Comparison of ENCODE assay signal across 9 cellular contexts in genomic region chr9:137071282-137071681, GRCh38. TPM values are rescaled to one million over a fixed set of nuclear protein-coding genes. Genes with fewer than 3 reads are reported as not detected.
A peak's percentile ranks its signal among the peaks of the same experiment; 100 is the strongest.
DNase-seq lines count a peak whose midpoint lies in the region; ATAC-seq and TF ChIP-seq lines count a peak whose summit lies in the region.
"Had no signal": no experiment of that assay in that cellular context is flagged by ENCODE, and none has a peak within 500 bp of the region (broad histone marks: within the 10 kb centered on the region; RNA-seq: fewer than 3 reads in every experiment).

No MANE protein-coding gene starts in this region.

- H3K9me3 ChIP-seq in HAP-1 (no peaks in the 10 kb centered on the region), SJCRH30 (replicated peaks) (no peaks in the 10 kb centered on the region), fibroblast of lung (ENCODE audit: control insufficient read depth, insufficient read depth, low read depth, low read length) (no peaks in the 10 kb centered on the region), sigmoid colon (no peaks in the 10 kb centered on the region)

- DNase-seq in HAP-1 (ENCODE audit: low spot score in 2 of 2) (no peak), SJCRH30 (no peak), fibroblast of lung (ENCODE audit: low read depth in 2 of 2) (no peak), sigmoid colon (no peak), NCI-H1105 (lab: John Stamatoyannopoulos, UW) (no peak), NCI-H2196 (lab: John Stamatoyannopoulos, UW; ENCODE audit: unreplicated experiment) (no peak)
- DNase-seq: stimulated activated CD4-positive, alpha-beta T cell treated with anti-CD3 and anti-CD28 coated beads, Interleukin-15, amount 100 ng/mL, for 24 hours had no signal

- H3K27me3 ChIP-seq in HAP-1 (ENCODE audit: low read depth) (no peaks in the 10 kb centered on the region), SJCRH30 (no peaks in the 10 kb centered on the region), fibroblast of lung (ENCODE audit: control insufficient read depth, insufficient read depth, low read length) (no peaks in the 10 kb centered on the region), sigmoid colon (peaks cover 18 to 36% (median 29%) of the 10 kb centered on the region in 3 donors)

- TF ChIP-seq CTCF in fibroblast of lung (conservative IDR thresholded peaks at IDR 0.05 in 1 of 2, IDR thresholded peaks at IDR 0.05 in 1 of 2; ENCODE audit: low read depth in 1 of 2, low read length in 2 of 2) (no peak), sigmoid colon (IDR thresholded peaks at IDR 0.05) (no peak)

- H3K27ac ChIP-seq in SJCRH30 = peak overlapping the region; percentile 45
- H3K27ac ChIP-seq in fibroblast of lung (ENCODE audit: insufficient read depth, low read length) = no peak overlapping the region
- peak overlapping the region in 3 of 4 donors; percentile 33 to 66 (median 50) for H3K27ac ChIP-seq in sigmoid colon

- H3K79me2 ChIP-seq in fibroblast of lung (ENCODE audit: control insufficient read depth, insufficient read depth, low read length) = no peaks in the 10 kb centered on the region

- 94% methylated on average over 2 of the region's 2 CpGs for WGBS in sigmoid colon, 2 donors

- H3K36me3 ChIP-seq in HAP-1 (replicated peaks) = peaks cover 23% of the 10 kb centered on the region
- no peaks in the 10 kb centered on the region for H3K36me3 ChIP-seq in SJCRH30
- H3K36me3 ChIP-seq in fibroblast of lung (ENCODE audit: control insufficient read depth, insufficient read depth, low read length) = no peaks in the 10 kb centered on the region
- no peaks in the 10 kb centered on the region for H3K36me3 ChIP-seq in sigmoid colon

- H3K4me3 ChIP-seq in HAP-1 (peak overlapping the region; percentile 79), SJCRH30 (peak overlapping the region; percentile 68), fibroblast of lung (replicated peaks in 1 of 4; ENCODE audit: control extremely low read depth in 1 of 4, insufficient read depth in 1 of 4, low read depth in 3 of 4, low read length in 4 of 4) (no peak overlapping the region), sigmoid colon (no peak overlapping the region)

- peaks cover 26% of the 10 kb centered on the region for H3K4me1 ChIP-seq in HAP-1
- H3K4me1 ChIP-seq in SJCRH30 = peaks cover 11% of the 10 kb centered on the region
- peaks cover 10% of the 10 kb centered on the region for H3K4me1 ChIP-seq in fibroblast of lung (ENCODE audit: control insufficient read depth, extremely low read depth, insufficient read depth, low read length)
- peaks cover 0 to 17% (median 14%) of the 10 kb centered on the region in 4 donors for H3K4me1 ChIP-seq in sigmoid colon

- peak overlapping the region; percentile 82 for H3K4me2 ChIP-seq in fibroblast of lung (ENCODE audit: extremely low read depth, insufficient read depth, low read length)

- intact Hi-C loops in sigmoid colon (cut with DNase I) = no loop called here

- no peak for TF ChIP-seq POLR2A in sigmoid colon (IDR thresholded peaks at IDR 0.05)

- no peak overlapping the region for H3K9ac ChIP-seq in fibroblast of lung (ENCODE audit: insufficient read depth, low read length)

- in situ Hi-C loops in HAP-1 (cut with MboI; ENCODE audit: low sequenced_read_pairs) = no loop called here

- ATAC-seq in HG03520 (IDR thresholded peaks at IDR 0.05; ENCODE audit: unreplicated experiment) (no peak), HG03039 (IDR thresholded peaks at IDR 0.05; ENCODE audit: unreplicated experiment) (no peak)

- TF ChIP-seq EP300 in sigmoid colon (IDR thresholded peaks at IDR 0.05) = no peak

- no peaks in the 10 kb centered on the region for H4K20me1 ChIP-seq in fibroblast of lung (ENCODE audit: control insufficient read depth, extremely low read depth, insufficient read depth, low read length)

- no peak overlapping the region for H2AFZ ChIP-seq in fibroblast of lung (ENCODE audit: low read length)

RNA-seq across cellular contexts. Expression of gene SAPCD2, which starts 0.9 kb away (rescaled TPM):
- total RNA-seq in SJCRH30 (2014; rRNA removed; shearing (Covaris generic)) = 69.7 and 71.0 TPM in 2 replicates
- total RNA-seq in fibroblast of lung (0.26 and 2.8 TPM in 2 replicates), sigmoid colon (under 1 TPM in 1 of 4 donors, not detected in 3; 0.81 TPM)
- polyA plus RNA-seq in fibroblast of lung (0.85 and 2.7 TPM in 2 replicates), sigmoid colon (10 to 100 TPM in 1 of 3 donors, 1 to 10 TPM in 2; 3.6 to 16.4 (median 3.7) TPM)
- 1.6 and 6.4 TPM in 2 replicates for polyA plus RNA-seq in fibroblast of lung (2012)
- polyA minus RNA-seq in fibroblast of lung (ENCODE audit: low replicate concordance) = 1.0 and 2.9 TPM in 2 replicates

RNA-seq across cellular contexts. Expression of gene UAP1L1, which starts 6.0 kb away (rescaled TPM):
- 12.6 and 13.8 TPM in 2 replicates for total RNA-seq in SJCRH30 (2014; rRNA removed; shearing (Covaris generic))
- 15.7 and 21.1 TPM in 2 replicates for total RNA-seq in fibroblast of lung
- polyA plus RNA-seq in fibroblast of lung = 16.4 and 17.9 TPM in 2 replicates
- 17.5 and 22.4 TPM in 2 replicates for polyA plus RNA-seq in fibroblast of lung (2012)
- polyA minus RNA-seq in fibroblast of lung (ENCODE audit: low replicate concordance) = 23.5 and 28.3 TPM in 2 replicates
- total RNA-seq in sigmoid colon = 1 to 10 TPM; 2.9 to 9.1 (median 4.8) TPM
- 1 to 10 TPM; 4.2 to 9.6 (median 6.0) TPM for polyA plus RNA-seq in sigmoid colon

RNA-seq across cellular contexts. Expression of gene MAN1B1, which starts 15.5 kb away (rescaled TPM):
- total RNA-seq in SJCRH30 (2014; rRNA removed; shearing (Covaris generic)) = 38.4 and 42.6 TPM in 2 replicates
- 63.2 and 96.6 TPM in 2 replicates for total RNA-seq in fibroblast of lung
- 43.0 and 45.5 TPM in 2 replicates for polyA plus RNA-seq in fibroblast of lung
- polyA plus RNA-seq in fibroblast of lung (2012) = 56.4 and 57.7 TPM in 2 replicates
- polyA minus RNA-seq in fibroblast of lung (ENCODE audit: low replicate concordance) = 52.3 and 62.5 TPM in 2 replicates
- total RNA-seq in sigmoid colon = 10 to 100 TPM; 27.8 to 34.9 (median 28.7) TPM
- polyA plus RNA-seq in sigmoid colon = 10 to 100 TPM; 12.0 to 52.0 (median 14.1) TPM

RNA-seq across cellular contexts. Expression of gene ENTPD2, which starts 17.4 kb away (rescaled TPM):
- total RNA-seq in SJCRH30 (2014; rRNA removed; shearing (Covaris generic)) = 1.9 and 2.0 TPM in 2 replicates
- total RNA-seq in fibroblast of lung = under 0.01 TPM in 2 replicates
- not detected in 2 replicates for polyA plus RNA-seq in fibroblast of lung
- polyA plus RNA-seq in fibroblast of lung (2012) = 0.12 TPM in 1 of 2 replicates, not detected in the other
- polyA minus RNA-seq in fibroblast of lung (ENCODE audit: low replicate concordance) = not detected in 2 replicates
- 1 to 10 TPM in 3 of 4 donors, not detected in 1; 1.2 to 2.2 (median 2.1) TPM for total RNA-seq in sigmoid colon
- 1 to 10 TPM in 2 of 3 donors, under 1 TPM in 1; 0.92 to 6.4 (median 3.0) TPM for polyA plus RNA-seq in sigmoid colon

RNA-seq across cellular contexts. Expression of gene NPDC1, which starts 25.3 kb away (rescaled TPM):
- 0.51 and 0.91 TPM in 2 replicates for total RNA-seq in SJCRH30 (2014; rRNA removed; shearing (Covaris generic))
- total RNA-seq in fibroblast of lung (10.5 and 15.7 TPM in 2 replicates), sigmoid colon (100 to 1,000 TPM in 1 of 4 donors, 10 to 100 TPM in 3; 21.4 to 101 (median 42.4) TPM)
- polyA plus RNA-seq in fibroblast of lung (9.0 and 12.1 TPM in 2 replicates), sigmoid colon (100 to 1,000 TPM in 1 of 3 donors, 10 to 100 TPM in 2; 47.9 to 118 (median 91.9) TPM)
- 31.5 and 54.9 TPM in 2 replicates for polyA plus RNA-seq in fibroblast of lung (2012)
- 8.6 and 9.9 TPM in 2 replicates for polyA minus RNA-seq in fibroblast of lung (ENCODE audit: low replicate concordance)

Comparison
In these comparisons a context has a peak if more than half of its experiments do, and no peak if none do; other contexts are left out.
1. H3K4me3 ChIP-seq: peak in HAP-1 (single experiment) and SJCRH30 (single experiment); none in fibroblast of lung (0 of 4) and sigmoid colon (0 of 4).
2. RNA of gene SAPCD2, which starts 0.9 kb away (total RNA-seq): 69.7 to 71.0 TPM in SJCRH30; 0.26 to 2.8 TPM in fibroblast of lung and 0.81 TPM in sigmoid colon; every median in the first group is over 10 times any median in the second.